Comparison of ENCODE assay signal across 31 cellular contexts in genomic region chr13:113350938-113351335, GRCh38. TPM values are rescaled to one million over a fixed set of nuclear protein-coding genes. Genes with fewer than 3 reads are reported as not detected.
"Had no signal": no experiment of that assay in that cellular context is flagged by ENCODE, and none has a peak within 500 bp of the region (broad histone marks: within the 10 kb centered on the region; RNA-seq: fewer than 3 reads in every experiment).

No MANE protein-coding gene starts in this region.

- H3K4me1 Mint-ChIP-seq: activated B cell treated with CpG ODN at 0.5 μM for 24 hours; activated CD4-positive, alpha-beta T cell treated with anti-CD3 and anti-CD28 coated beads, Interleukin-2, amount 10 ng/mL, durations not matched to agents 24 days and 14 days; activated CD8-positive, alpha-beta memory T cell treated with anti-CD3 and anti-CD28 coated beads, Interleukin-2, amount 10 ng/mL, durations not matched to agents 7 days and 5 days; activated naive CD4-positive, alpha-beta T cell treated with anti-CD3 and anti-CD28 coated beads, Interleukin-2, amount 50 U/mL, for 24 hours; activated naive CD8-positive, alpha-beta T cell treated with anti-CD3 and anti-CD28 coated beads for 36 hours; activated naive CD8-positive, alpha-beta T cell treated with anti-CD3 and anti-CD28 coated beads, Interleukin-2, amount 50 U/mL, for 24 hours; central memory CD8-positive, alpha-beta T cell; endodermal cell; T-helper 17 cell had no signal

- FAIRE-seq: astrocyte, frontal cortex had no signal

- ATAC-seq: activated CD4-positive, CD25-positive, alpha-beta regulatory T cell treated with anti-CD3 and anti-CD28 coated beads, Interleukin-2, amount 50 U/mL, for 24 hours; activated CD8-positive, alpha-beta memory T cell treated with anti-CD3 and anti-CD28 coated beads, Interleukin-2, amount 10 ng/mL, durations not matched to agents 7 days and 5 days; activated CD8-positive, alpha-beta T cell treated with anti-CD3 and anti-CD28 coated beads, Interleukin-2, amount 10 ng/mL, durations not matched to agents 7 days and 5 days; T-helper 17 cell had no signal

- H3K27ac ChIP-seq: brain microvascular endothelial cell, coronary artery, dorsolateral prefrontal cortex, WERI-Rb-1 had no signal

- H3K36me3 ChIP-seq: adrenal gland, brain microvascular endothelial cell had no signal

- H3K4me3 ChIP-seq: coronary artery had no signal

- DNase-seq: activated B cell treated with CpG ODN at 0.5 μM for 24 hours; activated CD4-positive, alpha-beta memory T cell treated with anti-CD3 and anti-CD28 coated beads for 36 hours; activated CD4-positive, alpha-beta T cell treated with anti-CD3 and anti-CD28 coated beads, Interleukin-2, amount 10 ng/mL, durations not matched to agents 24 days and 14 days; activated CD8-positive, alpha-beta memory T cell treated with anti-CD3 and anti-CD28 coated beads, Interleukin-2, amount 10 ng/mL, durations not matched to agents 7 days and 5 days; activated CD8-positive, alpha-beta memory T cell treated with anti-CD3 and anti-CD28 coated beads, Interleukin-2, amount 50 U/mL, for 4 hours; activated CD8-positive, alpha-beta T cell treated with anti-CD3 and anti-CD28 coated beads, Interleukin-2, amount 10 ng/mL, durations not matched to agents 7 days and 5 days; activated naive CD4-positive, alpha-beta T cell treated with anti-CD3 and anti-CD28 coated beads for 36 hours; activated naive CD8-positive, alpha-beta T cell treated with anti-CD3 and anti-CD28 coated beads for 36 hours; activated naive CD8-positive, alpha-beta T cell treated with anti-CD3 and anti-CD28 coated beads, Interleukin-2, amount 50 U/mL, for 24 hours; activated T-cell treated with anti-CD3 and anti-CD28 coated beads, Interleukin-2, amount 50 U/mL, for 1 hour; activated T-cell treated with anti-CD3 and anti-CD28 coated beads, Interleukin-2, amount 50 U/mL, for 48 hours; brain microvascular endothelial cell; dorsolateral prefrontal cortex; effector memory CD4-positive, alpha-beta T cell; endodermal cell; T-helper 1 cell; T-helper 17 cell; T1000; WERI-Rb-1 had no signal

- H3K9me3 Mint-ChIP-seq: activated B cell treated with CpG ODN at 0.5 μM for 24 hours; activated CD4-positive, alpha-beta T cell treated with anti-CD3 and anti-CD28 coated beads, Interleukin-2, amount 10 ng/mL, durations not matched to agents 24 days and 14 days; activated naive CD4-positive, alpha-beta T cell treated with anti-CD3 and anti-CD28 coated beads for 36 hours; activated naive CD4-positive, alpha-beta T cell treated with anti-CD3 and anti-CD28 coated beads, Interleukin-2, amount 50 U/mL, for 24 hours; activated naive CD8-positive, alpha-beta T cell treated with anti-CD3 and anti-CD28 coated beads for 36 hours; activated naive CD8-positive, alpha-beta T cell treated with anti-CD3 and anti-CD28 coated beads, Interleukin-2, amount 50 U/mL, for 24 hours; activated T-helper 1 cell treated with anti-CD3 and anti-CD28 coated beads, Interleukin-12 subunit alpha, Interleukin-12 subunit beta, Interleukin-2, Interleukin-4 antibody, amounts not matched to agents 30 ng/mL and 10 ng/mL and 1 ng/mL, durations not matched to agents 14 hours and 24 hours and 36 hours; activated T-helper 2 cell treated with anti-CD3 and anti-CD28 coated beads, Interferon-gamma antibody, Interleukin-2, Interleukin-4, amounts not matched to agents 10 μg/mL and 5 μg/mL and 100 μg/mL, durations not matched to agents 14 hours and 24 hours and 36 hours; central memory CD8-positive, alpha-beta T cell; T-helper 2 cell treated with Interferon-gamma antibody and Interleukin-4, amounts not matched to agents 5 μg/mL and 100 μg/mL, for 36 hours had no signal

- H3K27me3 ChIP-seq: adrenal gland, brain microvascular endothelial cell had no signal

- H3K4me3 Mint-ChIP-seq: activated B cell treated with CpG ODN at 0.5 μM for 24 hours; activated CD4-positive, alpha-beta memory T cell treated with anti-CD3 and anti-CD28 coated beads for 36 hours; activated CD4-positive, alpha-beta T cell treated with anti-CD3 and anti-CD28 coated beads, Interleukin-2, amount 10 ng/mL, durations not matched to agents 24 days and 14 days; activated CD8-positive, alpha-beta memory T cell treated with anti-CD3 and anti-CD28 coated beads, Interleukin-2, amount 10 ng/mL, durations not matched to agents 7 days and 5 days; activated CD8-positive, alpha-beta T cell treated with anti-CD3 and anti-CD28 coated beads, Interleukin-2, amount 10 ng/mL, durations not matched to agents 7 days and 5 days; activated naive CD4-positive, alpha-beta T cell treated with anti-CD3 and anti-CD28 coated beads for 36 hours; activated naive CD4-positive, alpha-beta T cell treated with anti-CD3 and anti-CD28 coated beads, Interleukin-2, amount 50 U/mL, for 24 hours; activated naive CD8-positive, alpha-beta T cell treated with anti-CD3 and anti-CD28 coated beads for 36 hours; activated naive CD8-positive, alpha-beta T cell treated with anti-CD3 and anti-CD28 coated beads, Interleukin-2, amount 50 U/mL, for 24 hours; activated T-helper 1 cell treated with anti-CD3 and anti-CD28 coated beads, Interleukin-12 subunit alpha, Interleukin-12 subunit beta, Interleukin-2, Interleukin-4 antibody, amounts not matched to agents 30 ng/mL and 10 ng/mL and 1 ng/mL, durations not matched to agents 14 hours and 24 hours and 36 hours; central memory CD8-positive, alpha-beta T cell; dendritic cell treated with granulocyte-macrophage colony-stimulating factor and Interleukin-4, amounts not matched to agents 40 ng/mL and 50 ng/mL, for 4 days; endodermal cell; T-helper 17 cell; T-helper 2 cell treated with Interferon-gamma antibody and Interleukin-4, amounts not matched to agents 5 μg/mL and 100 μg/mL, for 36 hours had no signal

- H3K27ac Mint-ChIP-seq: activated B cell treated with CpG ODN at 0.5 μM for 24 hours; activated CD4-positive, alpha-beta memory T cell treated with anti-CD3 and anti-CD28 coated beads for 36 hours; activated CD8-positive, alpha-beta memory T cell treated with anti-CD3 and anti-CD28 coated beads, Interleukin-2, amount 10 ng/mL, durations not matched to agents 7 days and 5 days; activated CD8-positive, alpha-beta T cell treated with anti-CD3 and anti-CD28 coated beads, Interleukin-2, amount 10 ng/mL, durations not matched to agents 7 days and 5 days; activated naive CD4-positive, alpha-beta T cell treated with anti-CD3 and anti-CD28 coated beads for 36 hours; activated naive CD4-positive, alpha-beta T cell treated with anti-CD3 and anti-CD28 coated beads, Interleukin-2, amount 50 U/mL, for 24 hours; activated naive CD8-positive, alpha-beta T cell treated with anti-CD3 and anti-CD28 coated beads for 36 hours; activated naive CD8-positive, alpha-beta T cell treated with anti-CD3 and anti-CD28 coated beads, Interleukin-2, amount 50 U/mL, for 24 hours; activated T-helper 1 cell treated with anti-CD3 and anti-CD28 coated beads, Interleukin-12 subunit alpha, Interleukin-12 subunit beta, Interleukin-2, Interleukin-4 antibody, amounts not matched to agents 30 ng/mL and 10 ng/mL and 1 ng/mL, durations not matched to agents 14 hours and 24 hours and 36 hours; activated T-helper 2 cell treated with anti-CD3 and anti-CD28 coated beads, Interferon-gamma antibody, Interleukin-2, Interleukin-4, amounts not matched to agents 10 μg/mL and 5 μg/mL and 100 μg/mL, durations not matched to agents 14 hours and 24 hours and 36 hours; dendritic cell treated with granulocyte-macrophage colony-stimulating factor and Interleukin-4, amounts not matched to agents 40 ng/mL and 50 ng/mL, for 4 days; T-helper 17 cell; T-helper 2 cell treated with Interferon-gamma antibody and Interleukin-4, amounts not matched to agents 5 μg/mL and 100 μg/mL, for 36 hours had no signal

- H3K36me3 Mint-ChIP-seq: activated CD4-positive, alpha-beta memory T cell treated with anti-CD3 and anti-CD28 coated beads for 36 hours; activated CD8-positive, alpha-beta memory T cell treated with anti-CD3 and anti-CD28 coated beads, Interleukin-2, amount 10 ng/mL, durations not matched to agents 7 days and 5 days; activated naive CD4-positive, alpha-beta T cell treated with anti-CD3 and anti-CD28 coated beads, Interleukin-2, amount 50 U/mL, for 24 hours; activated naive CD8-positive, alpha-beta T cell treated with anti-CD3 and anti-CD28 coated beads for 36 hours had no signal

- H3K27me3 Mint-ChIP-seq: activated CD4-positive, alpha-beta memory T cell treated with anti-CD3 and anti-CD28 coated beads for 36 hours; activated CD4-positive, alpha-beta T cell treated with anti-CD3 and anti-CD28 coated beads, Interleukin-2, amount 10 ng/mL, durations not matched to agents 24 days and 14 days; activated CD8-positive, alpha-beta memory T cell treated with anti-CD3 and anti-CD28 coated beads, Interleukin-2, amount 10 ng/mL, durations not matched to agents 7 days and 5 days; activated naive CD4-positive, alpha-beta T cell treated with anti-CD3 and anti-CD28 coated beads, Interleukin-2, amount 50 U/mL, for 24 hours had no signal

- H3K9me3 ChIP-seq: adrenal gland had no signal

RNA-seq across cellular contexts. Expression of gene GRTP1, which starts 13.0 kb away (rescaled TPM):
- total RNA-seq: activated B cell treated with CpG ODN at 0.5 μM for 24 hours; activated CD4-positive, alpha-beta T cell treated with anti-CD3 and anti-CD28 coated beads, Interleukin-2, amount 10 ng/mL, durations not matched to agents 24 days and 14 days; activated CD8-positive, alpha-beta memory T cell treated with anti-CD3 and anti-CD28 coated beads for 36 hours; activated CD8-positive, alpha-beta memory T cell treated with anti-CD3 and anti-CD28 coated beads, Interleukin-2, amount 10 ng/mL, durations not matched to agents 7 days and 5 days; activated CD8-positive, alpha-beta T cell treated with anti-CD3 and anti-CD28 coated beads, Interleukin-2, amount 10 ng/mL, durations not matched to agents 7 days and 5 days; activated naive CD8-positive, alpha-beta T cell treated with anti-CD3 and anti-CD28 coated beads for 36 hours; activated T-helper 1 cell treated with anti-CD3 and anti-CD28 coated beads, Interleukin-12 subunit alpha, Interleukin-12 subunit beta, Interleukin-2, Interleukin-4 antibody, amounts not matched to agents 30 ng/mL and 10 ng/mL and 1 ng/mL, durations not matched to agents 14 hours and 24 hours and 36 hours; activated T-helper 2 cell treated with anti-CD3 and anti-CD28 coated beads, Interferon-gamma antibody, Interleukin-2, Interleukin-4, amounts not matched to agents 10 μg/mL and 5 μg/mL and 100 μg/mL, durations not matched to agents 14 hours and 24 hours and 36 hours had no signal
